Comparison of ENCODE assay signal across 23 cellular contexts in the genomic region with DNA sequence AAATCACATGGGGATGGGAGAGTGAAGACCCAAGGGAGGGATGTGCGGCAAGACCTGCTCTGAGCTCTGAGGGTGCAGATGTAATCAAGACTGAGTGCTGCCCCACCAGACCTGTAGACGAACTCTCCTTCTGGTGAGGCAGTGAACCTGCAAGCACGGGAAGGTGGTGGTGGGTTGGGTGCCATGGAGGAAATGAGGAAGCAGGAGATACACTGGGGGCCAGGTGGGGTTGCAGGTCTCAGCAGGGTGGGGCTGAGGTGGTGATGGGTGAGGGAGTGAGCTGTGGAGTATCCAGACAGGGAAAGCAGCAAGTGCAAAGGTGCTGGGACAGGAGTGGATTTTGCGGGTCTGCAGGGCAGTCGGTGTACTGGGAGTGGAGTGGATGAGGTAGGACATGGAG.
"Had no signal": no experiment of that assay in that cellular context is flagged by ENCODE, and none has a peak within 500 bp of the region (broad histone marks: within the 10 kb centered on the region; RNA-seq: fewer than 3 reads in every experiment).

No MANE protein-coding gene starts in this region.

- H3K27me3 ChIP-seq: gastrocnemius medialis had no signal

- DNase-seq: effector CD8-positive, alpha-beta T cell; effector memory CD8-positive, alpha-beta T cell; erythroblast; esophagus squamous epithelium; foreskin fibroblast; foreskin melanocyte; gastrocnemius medialis; glutamatergic neuron; heart right ventricle; hypothalamus; immature natural killer cell; islet precursor cell; kidney; kidney glomerular epithelial cell; left colon; left ventricle myocardium superior; lower lobe of right lung; mesenchymal stem cell; mucosa of descending colon had no signal

- H3K36me3 Mint-ChIP-seq: immature natural killer cell, mesothelial cell of epicardium had no signal

- H3K9me3 Mint-ChIP-seq: dendritic cell treated with granulocyte-macrophage colony-stimulating factor and Interleukin-4, amounts not matched to agents 40 ng/mL and 50 ng/mL, for 4 days; effector memory CD8-positive, alpha-beta T cell; immature natural killer cell; mesothelial cell of epicardium had no signal

- H3K27ac ChIP-seq: coronary artery, epithelial cell of prostate, esophagus squamous epithelium, gastrocnemius medialis, heart right ventricle, lower lobe of right lung had no signal

- H3K4me3 Mint-ChIP-seq: dendritic cell treated with granulocyte-macrophage colony-stimulating factor and Interleukin-4, amounts not matched to agents 40 ng/mL and 50 ng/mL, for 4 days; effector memory CD8-positive, alpha-beta T cell; immature natural killer cell; mesothelial cell of epicardium had no signal

- H3K27ac Mint-ChIP-seq: dendritic cell treated with granulocyte-macrophage colony-stimulating factor and Interleukin-4, amounts not matched to agents 40 ng/mL and 50 ng/mL, for 4 days; effector memory CD8-positive, alpha-beta T cell; immature natural killer cell; mesothelial cell of epicardium had no signal

- H3K4me1 Mint-ChIP-seq: immature natural killer cell had no signal

- H3K4me1 ChIP-seq: gastrocnemius medialis had no signal

- H3K9me3 ChIP-seq: esophagus squamous epithelium, gastrocnemius medialis, lower lobe of right lung, mucosa of descending colon had no signal

- H3K4me3 ChIP-seq: coronary artery, esophagus squamous epithelium, gastrocnemius medialis, heart right ventricle, lower lobe of right lung, mucosa of descending colon had no signal

- H3K36me3 ChIP-seq: esophagus squamous epithelium, gastrocnemius medialis, heart right ventricle, lower lobe of right lung had no signal
